8 cellular contexts compared by ENCODE assay signal in genomic region chr19:40598121-40598917, GRCh38. TPM values are rescaled to one million over a fixed set of nuclear protein-coding genes. Genes with fewer than 3 reads are reported as not detected.
DNase-seq lines count a peak whose midpoint lies in the region; ATAC-seq, FAIRE-seq and TF ChIP-seq lines count a peak whose summit lies in the region.

No MANE protein-coding gene starts in this region.

- no peak overlapping the region for H3K9ac ChIP-seq in OCI-LY1 (ENCODE audit: low read length)
- H3K9ac ChIP-seq in endothelial cell of umbilical vein (replicated peaks; ENCODE audit: extremely low read depth, insufficient read depth, low read length): peak overlapping the region; percentile 21

- POLR2A ChIA-PET in endothelial cell of umbilical vein (lab: Charles Lee): no interaction called here

- H3K79me2 ChIP-seq in OCI-LY1 (ENCODE audit: insufficient read depth, low read length) (no peaks in the 10 kb centered on the region), endothelial cell of umbilical vein (ENCODE audit: control insufficient read depth, insufficient read depth, low read length) (no peaks in the 10 kb centered on the region)

- peak; percentile 39 for TF ChIP-seq POLR2A in endothelial cell of umbilical vein (IDR thresholded peaks at IDR 0.05; ENCODE audit: low read depth, low read length)

- H3K4me3 ChIP-seq in OCI-LY1 (ENCODE audit: low read depth, low read length, poor library complexity, severe bottlenecking) (no peak overlapping the region), endothelial cell of umbilical vein (replicated peaks in 1 of 3; ENCODE audit: insufficient read depth in 1 of 3, low read depth in 1 of 3, low read length in 3 of 3) (peak overlapping the region; percentile 1 to 22 (median 5))

- H3K27ac ChIP-seq in OCI-LY1 (ENCODE audit: low read depth, low read length, poor library complexity, severe bottlenecking): no peak overlapping the region
- no peak overlapping the region for H3K27ac ChIP-seq in endothelial cell of umbilical vein (ENCODE audit: insufficient read depth, low read depth, low read length)

- H3K36me3 ChIP-seq in OCI-LY1 (ENCODE audit: insufficient read depth, low read length) (no peaks in the 10 kb centered on the region), endothelial cell of umbilical vein (ENCODE audit: control insufficient read depth in 2 of 2, extremely low read depth in 1 of 2, insufficient read depth in 2 of 2, low read length in 2 of 2) (no peaks in the 10 kb centered on the region)

- no peaks in the 10 kb centered on the region for H3K27me3 ChIP-seq in OCI-LY1 (ENCODE audit: insufficient read depth, low read length)
- H3K27me3 ChIP-seq in endothelial cell of umbilical vein (ENCODE audit: control insufficient read depth in 2 of 2, insufficient read depth in 2 of 2, low read length in 2 of 2): peaks cover 4 to 6% of the 10 kb centered on the region in 2 experiments

- dilution Hi-C loops in endothelial cell of umbilical vein (cut with MboI; ENCODE audit: extremely low pct_ligation_motif_present, low sequenced_read_pairs): no loop called here

- H3K9me1 ChIP-seq in endothelial cell of umbilical vein (replicated peaks; ENCODE audit: control insufficient read depth, extremely low read depth, insufficient read depth, low read length): no peaks in the 10 kb centered on the region

- DNase-seq in DMS 273 (lab: John Stamatoyannopoulos, UW; ENCODE audit: unreplicated experiment): peak; percentile 97
- peak; percentile 99 for DNase-seq in HuH-7 (ENCODE audit: low spot score)
- peak; percentile 83 for DNase-seq in activated CD8-positive, alpha-beta memory T cell treated with anti-CD3 and anti-CD28 coated beads, Interleukin-2, amount 50 U/mL, for 4 hours
- DNase-seq in endothelial cell of umbilical vein (ENCODE audit: low read depth, low spot score): peak; percentile 87
- DNase-seq in middle frontal gyrus (ENCODE audit: extremely low spot score, low spot score): peak; percentile 79
- peak; percentile 95 for DNase-seq in stimulated activated CD8-positive, alpha-beta memory T cell treated with anti-CD3 and anti-CD28 coated beads, Interleukin-4, amount 100 ng/mL, for 48 hours

- ATAC-seq in GM21717 (IDR thresholded peaks at IDR 0.05; ENCODE audit: unreplicated experiment): no peak

- no peaks in the 10 kb centered on the region for H3K9me3 ChIP-seq in OCI-LY1 (ENCODE audit: low read length)
- no peaks in the 10 kb centered on the region for H3K9me3 ChIP-seq in endothelial cell of umbilical vein (replicated peaks; ENCODE audit: control insufficient read depth, insufficient read depth, low read length)

- intact Hi-C loops in endothelial cell of umbilical vein (cut with micrococcal nuclease): loop anchor here (1.0 to 5.0 kb wide), 10 partner anchors 13 to 293 kb away; partner anchors contain the start of genes C19orf47, PLD3, SERTAD3 and SHKBP1

- H4K20me1 ChIP-seq in OCI-LY1 (ENCODE audit: insufficient read depth, low read length) (no peaks in the 10 kb centered on the region), endothelial cell of umbilical vein (replicated peaks; ENCODE audit: control insufficient read depth, extremely low read depth, insufficient read depth, low read length) (no peaks in the 10 kb centered on the region)

- FAIRE-seq in endothelial cell of umbilical vein (lab: Jason Lieb, UNC): peak; percentile 84

- H2AFZ ChIP-seq in OCI-LY1 (ENCODE audit: low read length): no peak overlapping the region
- H2AFZ ChIP-seq in endothelial cell of umbilical vein (ENCODE audit: low read depth, low read length): peak overlapping the region; percentile 2

- no TSS peak for BruUV-seq in endothelial cell of umbilical vein (replicated peaks; lab: Mats Ljungman, UMichigan)

- TF ChIP-seq CTCF in OCI-LY1 (IDR thresholded peaks at IDR 0.05; ENCODE audit: low read length) (peak; percentile 95), endothelial cell of umbilical vein (IDR thresholded peaks at IDR 0.05; ENCODE audit: extremely low read depth in 1 of 2, insufficient read depth in 1 of 2, low read depth in 1 of 2, low read length in 2 of 2) (peak; percentile 95 to 98)

- no peaks in the 10 kb centered on the region for H3F3A ChIP-seq in OCI-LY1 (ENCODE audit: insufficient read depth, low read length)

- CTCF ChIA-PET in endothelial cell of umbilical vein (lab: Charles Lee): interaction anchor here (0.6 to 11.0 kb wide), 15 partner anchors 10 to 458 kb away, joined by 3 to 126 read pairs (median 5); partner anchors contain the start of genes C19orf47 and PLD3

- no peak overlapping the region for H3K4me2 ChIP-seq in OCI-LY1 (ENCODE audit: low read length)
- peak overlapping the region; percentile 10 for H3K4me2 ChIP-seq in endothelial cell of umbilical vein (ENCODE audit: insufficient read depth, low read length)

- H3K4me1 ChIP-seq in OCI-LY1 (ENCODE audit: insufficient read depth, low read length, severe bottlenecking): peaks cover 28% of the 10 kb centered on the region
- H3K4me1 ChIP-seq in endothelial cell of umbilical vein (ENCODE audit: control insufficient read depth, extremely low read depth, insufficient read depth, low read length): peaks cover 42% of the 10 kb centered on the region

- no peaks in the 10 kb centered on the region for H3K9me2 ChIP-seq in OCI-LY1 (ENCODE audit: low read depth, low read length)

TF ChIP-seq in endothelial cell of umbilical vein, 7 proteins besides CTCF, POLR2A, EP300 and RAD21:
- no peak for TF ChIP-seq FOS (IDR thresholded peaks at IDR 0.05; ENCODE audit: borderline replicate concordance, insufficient read depth, low read length)
- TF ChIP-seq, protein P1, sequence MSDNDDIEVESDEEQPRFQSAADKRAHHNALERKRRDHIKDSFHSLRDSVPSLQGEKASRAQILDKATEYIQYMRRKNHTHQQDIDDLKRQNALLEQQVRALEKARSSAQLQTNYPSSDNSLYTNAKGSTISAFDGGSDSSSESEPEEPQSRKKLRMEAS (IDR thresholded peaks at IDR 0.05; ENCODE audit: insufficient read depth, insufficient read length): no peak
- TF ChIP-seq EZH2 (IDR thresholded peaks at IDR 0.05; ENCODE audit: borderline replicate concordance, low read depth, low read length, severe bottlenecking): no peak
- TF ChIP-seq JUN (IDR thresholded peaks at IDR 0.05; ENCODE audit: borderline replicate concordance, insufficient read depth, insufficient read length, low read depth): no peak
- no peak for TF ChIP-seq MYC (IDR thresholded peaks at IDR 0.05; ENCODE audit: low read depth, low read length)
- TF ChIP-seq POLR2AphosphoS5 (IDR thresholded peaks at IDR 0.05; ENCODE audit: insufficient read depth, low read depth, low read length): no peak
- no peak for TF ChIP-seq GATA2 (IDR thresholded peaks at IDR 0.05; ENCODE audit: insufficient read depth, insufficient read length, low read depth, low read length)

RNA-seq across cellular contexts. Expression of gene LTBP4, which starts 2.9 kb away (rescaled TPM):
- 38.0 and 67.4 TPM in 2 replicates for total RNA-seq in endothelial cell of umbilical vein
- 25.9 and 31.4 TPM in 2 replicates for polyA plus RNA-seq in endothelial cell of umbilical vein
- 17.5 and 20.4 TPM in 2 replicates for polyA plus RNA-seq in endothelial cell of umbilical vein (2011; cell fraction: cytosol; rRNA removed)
- 93.6 and 95.8 TPM in 2 replicates for polyA plus RNA-seq in endothelial cell of umbilical vein (2011; cell fraction: nucleus; rRNA removed)
- 72.8 and 137 TPM in 2 replicates for polyA plus RNA-seq in endothelial cell of umbilical vein (2012)
- polyA minus RNA-seq in endothelial cell of umbilical vein: 18.8 and 20.0 TPM in 2 replicates
- polyA minus RNA-seq in endothelial cell of umbilical vein (2011; cell fraction: cytosol; rRNA and poly(A)+ RNA removed): 34.3 TPM
- 17.3 and 24.0 TPM in 2 replicates for polyA minus RNA-seq in endothelial cell of umbilical vein (2011; cell fraction: nucleus; rRNA and poly(A)+ RNA removed)

RNA-seq across cellular contexts. Expression of gene SHKBP1, which starts 21.6 kb away (rescaled TPM):
- 100 and 106 TPM in 2 replicates for total RNA-seq in endothelial cell of umbilical vein
- 113 and 171 TPM in 2 replicates for polyA plus RNA-seq in endothelial cell of umbilical vein
- polyA plus RNA-seq in endothelial cell of umbilical vein (2011; cell fraction: cytosol; rRNA removed): 67.5 and 75.3 TPM in 2 replicates
- 115 and 165 TPM in 2 replicates for polyA plus RNA-seq in endothelial cell of umbilical vein (2011; cell fraction: nucleus; rRNA removed)
- 90.1 and 118 TPM in 2 replicates for polyA plus RNA-seq in endothelial cell of umbilical vein (2012)
- polyA minus RNA-seq in endothelial cell of umbilical vein: 56.6 and 78.9 TPM in 2 replicates
- 72.2 TPM for polyA minus RNA-seq in endothelial cell of umbilical vein (2011; cell fraction: cytosol; rRNA and poly(A)+ RNA removed)
- 28.8 and 52.6 TPM in 2 replicates for polyA minus RNA-seq in endothelial cell of umbilical vein (2011; cell fraction: nucleus; rRNA and poly(A)+ RNA removed)
